Comparison of ENCODE assay signal across 9 cellular contexts in genomic region chr19:29810504-29810871, GRCh38. TPM values are rescaled to one million over a fixed set of nuclear protein-coding genes. Genes with fewer than 3 reads are reported as not detected.
A peak's percentile ranks its signal among the peaks of the same experiment; 100 is the strongest.
DNase-seq lines count a peak whose midpoint lies in the region; ATAC-seq and TF ChIP-seq lines count a peak whose summit lies in the region.
"Had no signal": no experiment of that assay in that cellular context is flagged by ENCODE, and none has a peak within 500 bp of the region (broad histone marks: within the 10 kb centered on the region; RNA-seq: fewer than 3 reads in every experiment).

No MANE protein-coding gene starts in this region.

- H3K36me3 Mint-ChIP-seq in GM23338 (ENCODE audit: low read depth): peaks cover 12% of the 10 kb centered on the region
- no peaks in the 10 kb centered on the region for H3K36me3 Mint-ChIP-seq in T-helper 17 cell (ENCODE audit: low read depth)
- H3K36me3 Mint-ChIP-seq in glutamatergic neuron (ENCODE audit: unreplicated experiment): no peaks in the 10 kb centered on the region

- peaks cover 9% of the 10 kb centered on the region for H3K27me3 Mint-ChIP-seq in GM23338 (ENCODE audit: insufficient read depth, low read depth, poor library complexity)
- no peaks in the 10 kb centered on the region for H3K27me3 Mint-ChIP-seq in T-helper 17 cell
- H3K27me3 Mint-ChIP-seq in glutamatergic neuron (ENCODE audit: unreplicated experiment): peaks cover 5% of the 10 kb centered on the region

- peak overlapping the region; percentile 81 for H3K4me3 Mint-ChIP-seq in GM23338
- H3K4me3 Mint-ChIP-seq in T-helper 17 cell: peak overlapping the region; percentile 75
- H3K4me3 Mint-ChIP-seq in glutamatergic neuron (ENCODE audit: unreplicated experiment): peak overlapping the region; percentile 68

- DNase-seq in GM23338 (ENCODE audit: low spot score) (no peak), T-helper 17 cell (no peak), glutamatergic neuron (no peak), T-helper 9 cell (no peak)
- DNase-seq in NK-92 treated with Interleukin-12 subunit alpha and Interleukin-12 subunit beta, amount 100 ng/mL, for 24 hours (lab: John Stamatoyannopoulos, UW): no peak
- no peak for DNase-seq in stimulated activated naive CD4-positive, alpha-beta T cell treated with Interleukin-2 at 50 U/mL for 16 hours (lab: John Stamatoyannopoulos, UW)

- no peaks in the 10 kb centered on the region for H3K9me3 ChIP-seq in T-helper 17 cell (ENCODE audit: control insufficient read depth, low read length, poor library complexity, severe bottlenecking)
- H3K9me3 ChIP-seq: thoracic aorta had no signal

- H4K20me1 ChIP-seq in GM23338 (replicated peaks; ENCODE audit: insufficient read depth): no peaks in the 10 kb centered on the region; the same call in 1 of the 2 replicates

- H3K4me1 ChIP-seq in ACC112 (ENCODE audit: control insufficient read depth, insufficient read depth, low read length, unreplicated experiment) (peaks cover 9% of the 10 kb centered on the region), GM23338 (ENCODE audit: insufficient read depth) (no peaks in the 10 kb centered on the region)

- no peak overlapping the region for H2AFZ ChIP-seq in ACC112 (ENCODE audit: low read length, unreplicated experiment)
- H2AFZ ChIP-seq in GM23338: no peak overlapping the region

- H3K4me3 ChIP-seq in ACC112 (ENCODE audit: low read depth, low read length) (peak overlapping the region; percentile 77), GM23338 (peak overlapping the region; percentile 60; the same call in 1 of the 2 replicates)

- peaks cover 4% of the 10 kb centered on the region; the same call in 1 of the 2 replicates for H3K9me2 ChIP-seq in GM23338 (ENCODE audit: insufficient read depth)

- H3K79me2 ChIP-seq in ACC112 (ENCODE audit: control insufficient read depth, insufficient read depth, low read length, unreplicated experiment) (no peaks in the 10 kb centered on the region), GM23338 (replicated peaks; ENCODE audit: insufficient read depth) (no peaks in the 10 kb centered on the region)

- no peaks in the 10 kb centered on the region for H3K36me3 ChIP-seq in ACC112 (ENCODE audit: insufficient read depth, low read length)
- 0 out of 2 replicates have a peak, but pooled peaks cover 3% of the 10 kb centered on the region for H3K36me3 ChIP-seq in GM23338 (ENCODE audit: insufficient read depth)
- H3K36me3 ChIP-seq: thoracic aorta had no signal

- ATAC-seq in GM23338 (no peak), T-helper 17 cell (no peak), HG03196 (IDR thresholded peaks at IDR 0.05; ENCODE audit: unreplicated experiment) (no peak)

- H3F3A ChIP-seq in GM23338 (replicated peaks; ENCODE audit: low read depth): 0 out of 2 replicates have a peak, but pooled peaks cover 5% of the 10 kb centered on the region

- H3K27ac Mint-ChIP-seq in GM23338 (peak overlapping the region; percentile 61; the same call in 1 of the 2 replicates), T-helper 17 cell (peak overlapping the region; percentile 85), glutamatergic neuron (ENCODE audit: unreplicated experiment) (peak overlapping the region; percentile 12)

- peaks cover 10% of the 10 kb centered on the region for H3K4me1 Mint-ChIP-seq in GM23338
- H3K4me1 Mint-ChIP-seq in T-helper 17 cell: peaks cover 7% of the 10 kb centered on the region
- H3K4me1 Mint-ChIP-seq in glutamatergic neuron (ENCODE audit: low read depth, unreplicated experiment): peaks cover 4% of the 10 kb centered on the region

- peak overlapping the region; percentile 74 for H3K4me2 ChIP-seq in GM23338

- TF ChIP-seq CTCF in GM23338 (conservative IDR thresholded peaks at IDR 0.05; ENCODE audit: low read depth in 2 of 2) (no peak), glutamatergic neuron (IDR thresholded peaks at IDR 0.05; ENCODE audit: partially characterized antibody, unreplicated experiment) (no peak)

- H3K27me3 ChIP-seq in ACC112 (ENCODE audit: insufficient read depth, low read length) (no peaks in the 10 kb centered on the region), GM23338 (ENCODE audit: insufficient read depth) (no peaks in the 10 kb centered on the region)

- H3K27ac ChIP-seq in ACC112 (ENCODE audit: low read depth, low read length): no peak overlapping the region
- H3K27ac ChIP-seq in GM23338 (ENCODE audit: low read depth): no peak overlapping the region
- H3K27ac ChIP-seq: thoracic aorta had no signal

- no peaks in the 10 kb centered on the region; the same call in 2 of the 3 replicates for H3K9me3 Mint-ChIP-seq in GM23338
- peaks cover 6% of the 10 kb centered on the region for H3K9me3 Mint-ChIP-seq in glutamatergic neuron (ENCODE audit: unreplicated experiment)

TF ChIP-seq in GM23338, 12 proteins besides CTCF, POLR2A, EP300 and RAD21 (continues in another document):
- TF ChIP-seq ZNF462 (CRISPR knock-in tag; IDR thresholded peaks at IDR 0.05) (no peak), ZNF114 (CRISPR knock-in tag; IDR thresholded peaks at IDR 0.05) (no peak), EZH2 (IDR thresholded peaks at IDR 0.05; ENCODE audit: low read depth, unreplicated experiment) (no peak), STAT1 (IDR thresholded peaks at IDR 0.05; ENCODE audit: unreplicated experiment) (no peak), NANOG (IDR thresholded peaks at IDR 0.05; ENCODE audit: borderline replicate concordance) (no peak), ZNF331 (CRISPR knock-in tag; IDR thresholded peaks at IDR 0.05; ENCODE audit: low read depth) (no peak), EZH2phosphoT487 (IDR thresholded peaks at IDR 0.05; ENCODE audit: unreplicated experiment) (no peak), CREB1 (CRISPR knock-in tag; IDR thresholded peaks at IDR 0.05; ENCODE audit: low read depth) (no peak)

RNA-seq across cellular contexts. Expression of gene CCNE1, which starts 1.3 kb away (rescaled TPM):
- total RNA-seq in GM23338 (2014; rRNA removed; shearing (Covaris generic)): 38.3 and 52.8 TPM in 2 replicates
- 26.1 and 31.3 TPM in 2 replicates for polyA plus RNA-seq in GM23338 (2016; fragmentation: Nextera tagmentation; extraction: Ambion mirVana)
- 1 to 10 TPM; 3.8 to 7.4 TPM for total RNA-seq in T-helper 17 cell
- total RNA-seq in glutamatergic neuron (ENCODE audit: unreplicated experiment): 6.4 TPM

Comparison
In these comparisons a context has a peak if more than half of its experiments do, and no peak if none do; other contexts are left out.
1. H3K27ac Mint-ChIP-seq: peak in every context shown above with its lines; median percentile 85 in T-helper 17 cell; 61 in GM23338; 12 in glutamatergic neuron.